In the genomic region with DNA sequence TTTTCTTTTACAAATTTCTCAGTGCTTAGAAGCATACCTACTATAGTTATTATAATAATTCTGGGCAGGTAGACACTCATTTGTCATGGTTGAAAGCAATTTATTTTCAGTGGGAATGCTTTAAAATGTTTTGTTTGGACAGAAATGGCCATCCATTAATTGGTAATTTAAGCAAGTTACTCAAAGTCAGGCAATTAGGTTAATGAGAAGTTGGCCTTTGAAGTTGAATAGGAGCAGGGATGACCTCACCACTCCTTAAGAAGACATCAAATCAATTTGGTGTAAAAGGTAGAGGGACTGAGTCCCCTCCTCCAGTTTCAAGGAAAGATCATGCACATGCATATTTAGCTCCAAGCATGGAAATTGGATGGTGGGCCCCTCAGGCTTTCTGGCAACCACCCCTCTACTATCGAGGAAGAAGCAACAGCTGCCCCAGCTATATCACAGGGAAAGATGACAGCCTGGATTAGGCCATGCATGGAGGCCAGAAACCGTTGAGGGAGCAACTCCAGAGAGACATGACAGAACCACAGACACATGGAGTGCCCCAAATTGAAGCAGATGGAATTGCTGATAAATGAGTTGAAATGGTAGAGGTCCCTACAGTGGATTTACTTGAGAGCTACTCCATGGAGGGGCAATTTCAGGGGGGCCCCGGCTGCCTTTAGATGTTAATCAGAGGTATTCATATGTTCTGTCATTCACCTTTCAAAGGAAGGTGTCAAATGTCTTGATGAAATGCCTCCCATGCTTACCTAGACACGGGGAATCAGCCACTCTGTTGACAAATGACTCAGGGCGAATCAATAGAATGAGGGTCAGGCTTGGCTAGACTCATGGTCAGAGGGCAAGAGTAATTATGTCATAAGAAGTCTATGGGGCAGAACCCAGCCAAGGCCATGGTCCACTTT, we compare ENCODE assay signal across 1 cellular context.
TF ChIP-seq lines count a peak whose summit lies in the region.

No MANE protein-coding gene starts in this region.

TF ChIP-seq in HepG2, 621 proteins besides CTCF, POLR2A, EP300 and RAD21 (continued from another document and continues in another):
- TF ChIP-seq, protein P1, sequence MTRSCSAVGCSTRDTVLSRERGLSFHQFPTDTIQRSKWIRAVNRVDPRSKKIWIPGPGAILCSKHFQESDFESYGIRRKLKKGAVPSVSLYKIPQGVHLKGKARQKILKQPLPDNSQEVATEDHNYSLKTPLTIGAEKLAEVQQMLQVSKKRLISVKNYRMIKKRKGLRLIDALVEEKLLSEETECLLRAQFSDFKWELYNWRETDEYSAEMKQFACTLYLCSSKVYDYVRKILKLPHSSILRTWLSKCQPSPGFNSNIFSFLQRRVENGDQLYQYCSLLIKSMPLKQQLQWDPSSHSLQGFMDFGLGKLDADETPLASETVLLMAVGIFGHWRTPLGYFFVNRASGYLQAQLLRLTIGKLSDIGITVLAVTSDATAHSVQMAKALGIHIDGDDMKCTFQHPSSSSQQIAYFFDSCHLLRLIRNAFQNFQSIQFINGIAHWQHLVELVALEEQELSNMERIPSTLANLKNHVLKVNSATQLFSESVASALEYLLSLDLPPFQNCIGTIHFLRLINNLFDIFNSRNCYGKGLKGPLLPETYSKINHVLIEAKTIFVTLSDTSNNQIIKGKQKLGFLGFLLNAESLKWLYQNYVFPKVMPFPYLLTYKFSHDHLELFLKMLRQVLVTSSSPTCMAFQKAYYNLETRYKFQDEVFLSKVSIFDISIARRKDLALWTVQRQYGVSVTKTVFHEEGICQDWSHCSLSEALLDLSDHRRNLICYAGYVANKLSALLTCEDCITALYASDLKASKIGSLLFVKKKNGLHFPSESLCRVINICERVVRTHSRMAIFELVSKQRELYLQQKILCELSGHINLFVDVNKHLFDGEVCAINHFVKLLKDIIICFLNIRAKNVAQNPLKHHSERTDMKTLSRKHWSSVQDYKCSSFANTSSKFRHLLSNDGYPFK (CRISPR knock-in tag; IDR thresholded peaks at IDR 0.05; ENCODE audit: borderline replicate concordance): no peak
- TF ChIP-seq NR2F2 (IDR thresholded peaks at IDR 0.05; ENCODE audit: borderline replicate concordance, low read depth): peak; percentile 75
- TF ChIP-seq ZNF766 (CRISPR knock-in tag; IDR thresholded peaks at IDR 0.05; ENCODE audit: borderline replicate concordance): no peak
- TF ChIP-seq FOXC1 (CRISPR knock-in tag; IDR thresholded peaks at IDR 0.05; ENCODE audit: borderline replicate concordance): no peak
- TF ChIP-seq JUND (CRISPR knock-in tag; IDR thresholded peaks at IDR 0.05): peak; percentile 42; the same call in 1 of the 2 replicates
- TF ChIP-seq, protein P2, sequence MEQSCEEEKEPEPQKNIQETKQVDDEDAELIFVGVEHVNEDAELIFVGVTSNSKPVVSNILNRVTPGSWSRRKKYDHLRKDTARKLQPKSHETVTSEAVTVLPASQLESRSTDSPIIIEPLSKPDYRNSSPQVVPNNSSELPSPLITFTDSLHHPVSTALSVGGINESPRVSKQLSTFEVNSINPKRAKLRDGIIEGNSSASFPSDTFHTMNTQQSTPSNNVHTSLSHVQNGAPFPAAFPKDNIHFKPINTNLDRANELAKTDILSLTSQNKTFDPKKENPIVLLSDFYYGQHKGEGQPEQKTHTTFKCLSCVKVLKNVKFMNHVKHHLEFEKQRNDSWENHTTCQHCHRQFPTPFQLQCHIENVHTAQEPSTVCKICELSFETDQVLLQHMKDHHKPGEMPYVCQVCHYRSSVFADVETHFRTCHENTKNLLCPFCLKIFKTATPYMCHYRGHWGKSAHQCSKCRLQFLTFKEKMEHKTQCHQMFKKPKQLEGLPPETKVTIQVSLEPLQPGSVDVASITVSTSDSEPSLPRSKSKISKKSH (CRISPR knock-in tag; IDR thresholded peaks at IDR 0.05; ENCODE audit: borderline replicate concordance): no peak
- TF ChIP-seq, protein P3, sequence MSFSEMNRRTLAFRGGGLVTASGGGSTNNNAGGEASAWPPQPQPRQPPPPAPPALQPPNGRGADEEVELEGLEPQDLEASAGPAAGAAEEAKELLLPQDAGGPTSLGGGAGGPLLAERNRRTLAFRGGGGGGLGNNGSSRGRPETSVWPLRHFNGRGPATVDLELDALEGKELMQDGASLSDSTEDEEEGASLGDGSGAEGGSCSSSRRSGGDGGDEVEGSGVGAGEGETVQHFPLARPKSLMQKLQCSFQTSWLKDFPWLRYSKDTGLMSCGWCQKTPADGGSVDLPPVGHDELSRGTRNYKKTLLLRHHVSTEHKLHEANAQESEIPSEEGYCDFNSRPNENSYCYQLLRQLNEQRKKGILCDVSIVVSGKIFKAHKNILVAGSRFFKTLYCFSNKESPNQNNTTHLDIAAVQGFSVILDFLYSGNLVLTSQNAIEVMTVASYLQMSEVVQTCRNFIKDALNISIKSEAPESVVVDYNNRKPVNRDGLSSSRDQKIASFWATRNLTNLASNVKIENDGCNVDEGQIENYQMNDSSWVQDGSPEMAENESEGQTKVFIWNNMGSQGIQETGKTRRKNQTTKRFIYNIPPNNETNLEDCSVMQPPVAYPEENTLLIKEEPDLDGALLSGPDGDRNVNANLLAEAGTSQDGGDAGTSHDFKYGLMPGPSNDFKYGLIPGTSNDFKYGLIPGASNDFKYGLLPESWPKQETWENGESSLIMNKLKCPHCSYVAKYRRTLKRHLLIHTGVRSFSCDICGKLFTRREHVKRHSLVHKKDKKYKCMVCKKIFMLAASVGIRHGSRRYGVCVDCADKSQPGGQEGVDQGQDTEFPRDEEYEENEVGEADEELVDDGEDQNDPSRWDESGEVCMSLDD (CRISPR knock-in tag; IDR thresholded peaks at IDR 0.05; ENCODE audit: borderline replicate concordance): no peak
- no peak for TF ChIP-seq TEAD3 (CRISPR knock-in tag; optimal IDR thresholded peaks at IDR 0.05; ENCODE audit: borderline replicate concordance)
- no peak for TF ChIP-seq MAFK (conservative IDR thresholded peaks at IDR 0.05 in 1 of 2, IDR thresholded peaks at IDR 0.05 in 1 of 2; ENCODE audit: low read length in 2 of 2)
- TF ChIP-seq FOXO1 (CRISPR knock-in tag; IDR thresholded peaks at IDR 0.05): no peak
- TF ChIP-seq NFE2L2 (IDR thresholded peaks at IDR 0.05; ENCODE audit: low read length): no peak
- TF ChIP-seq MXI1 (IDR thresholded peaks at IDR 0.05; ENCODE audit: borderline replicate concordance, low read depth, low read length): no peak
- TF ChIP-seq ZNF230 (CRISPR knock-in tag; IDR thresholded peaks at IDR 0.05): no peak
- no peak for TF ChIP-seq PHF20 (CRISPR knock-in tag; IDR thresholded peaks at IDR 0.05)
- TF ChIP-seq RARG (CRISPR knock-in tag; IDR thresholded peaks at IDR 0.05; ENCODE audit: low read depth): no peak
- TF ChIP-seq HHEX (CRISPR knock-in tag; IDR thresholded peaks at IDR 0.05): peak; percentile 88
- TF ChIP-seq KLF12 (CRISPR knock-in tag; IDR thresholded peaks at IDR 0.05; ENCODE audit: borderline replicate concordance): no peak
- TF ChIP-seq GLI4 (CRISPR knock-in tag; IDR thresholded peaks at IDR 0.05; ENCODE audit: borderline replicate concordance): no peak
- TF ChIP-seq PAF1 (CRISPR knock-in tag; IDR thresholded peaks at IDR 0.05): no peak
- 0 out of 2 replicates have a peak, but pooled peaks have one; percentile 14 for TF ChIP-seq SAP130 (CRISPR knock-in tag; IDR thresholded peaks at IDR 0.05; ENCODE audit: low read depth)
- TF ChIP-seq ELF3 (CRISPR knock-in tag; IDR thresholded peaks at IDR 0.05): no peak
- no peak for TF ChIP-seq IRX3 (CRISPR knock-in tag; IDR thresholded peaks at IDR 0.05; ENCODE audit: borderline replicate concordance, low read depth)
- no peak for TF ChIP-seq AGO1 (IDR thresholded peaks at IDR 0.05; ENCODE audit: low read depth, low read length, poor library complexity, severe bottlenecking)
- peak; percentile 59 for TF ChIP-seq NR2F6 (IDR thresholded peaks at IDR 0.05)
- no peak for TF ChIP-seq NR2F6 (CRISPR knock-in tag; IDR thresholded peaks at IDR 0.05)
- TF ChIP-seq, protein P4, sequence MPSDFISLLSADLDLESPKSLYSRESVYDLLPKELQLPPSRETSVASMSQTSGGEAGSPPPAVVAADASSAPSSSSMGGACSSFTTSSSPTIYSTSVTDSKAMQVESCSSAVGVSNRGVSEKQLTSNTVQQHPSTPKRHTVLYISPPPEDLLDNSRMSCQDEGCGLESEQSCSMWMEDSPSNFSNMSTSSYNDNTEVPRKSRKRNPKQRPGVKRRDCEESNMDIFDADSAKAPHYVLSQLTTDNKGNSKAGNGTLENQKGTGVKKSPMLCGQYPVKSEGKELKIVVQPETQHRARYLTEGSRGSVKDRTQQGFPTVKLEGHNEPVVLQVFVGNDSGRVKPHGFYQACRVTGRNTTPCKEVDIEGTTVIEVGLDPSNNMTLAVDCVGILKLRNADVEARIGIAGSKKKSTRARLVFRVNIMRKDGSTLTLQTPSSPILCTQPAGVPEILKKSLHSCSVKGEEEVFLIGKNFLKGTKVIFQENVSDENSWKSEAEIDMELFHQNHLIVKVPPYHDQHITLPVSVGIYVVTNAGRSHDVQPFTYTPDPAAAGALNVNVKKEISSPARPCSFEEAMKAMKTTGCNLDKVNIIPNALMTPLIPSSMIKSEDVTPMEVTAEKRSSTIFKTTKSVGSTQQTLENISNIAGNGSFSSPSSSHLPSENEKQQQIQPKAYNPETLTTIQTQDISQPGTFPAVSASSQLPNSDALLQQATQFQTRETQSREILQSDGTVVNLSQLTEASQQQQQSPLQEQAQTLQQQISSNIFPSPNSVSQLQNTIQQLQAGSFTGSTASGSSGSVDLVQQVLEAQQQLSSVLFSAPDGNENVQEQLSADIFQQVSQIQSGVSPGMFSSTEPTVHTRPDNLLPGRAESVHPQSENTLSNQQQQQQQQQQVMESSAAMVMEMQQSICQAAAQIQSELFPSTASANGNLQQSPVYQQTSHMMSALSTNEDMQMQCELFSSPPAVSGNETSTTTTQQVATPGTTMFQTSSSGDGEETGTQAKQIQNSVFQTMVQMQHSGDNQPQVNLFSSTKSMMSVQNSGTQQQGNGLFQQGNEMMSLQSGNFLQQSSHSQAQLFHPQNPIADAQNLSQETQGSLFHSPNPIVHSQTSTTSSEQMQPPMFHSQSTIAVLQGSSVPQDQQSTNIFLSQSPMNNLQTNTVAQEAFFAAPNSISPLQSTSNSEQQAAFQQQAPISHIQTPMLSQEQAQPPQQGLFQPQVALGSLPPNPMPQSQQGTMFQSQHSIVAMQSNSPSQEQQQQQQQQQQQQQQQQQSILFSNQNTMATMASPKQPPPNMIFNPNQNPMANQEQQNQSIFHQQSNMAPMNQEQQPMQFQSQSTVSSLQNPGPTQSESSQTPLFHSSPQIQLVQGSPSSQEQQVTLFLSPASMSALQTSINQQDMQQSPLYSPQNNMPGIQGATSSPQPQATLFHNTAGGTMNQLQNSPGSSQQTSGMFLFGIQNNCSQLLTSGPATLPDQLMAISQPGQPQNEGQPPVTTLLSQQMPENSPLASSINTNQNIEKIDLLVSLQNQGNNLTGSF (CRISPR knock-in tag; IDR thresholded peaks at IDR 0.05): no peak
- TF ChIP-seq KLF15 (CRISPR knock-in tag; IDR thresholded peaks at IDR 0.05; ENCODE audit: borderline replicate concordance): no peak
- no peak for TF ChIP-seq ZNF781 (CRISPR knock-in tag; IDR thresholded peaks at IDR 0.05; ENCODE audit: borderline replicate concordance, not compliant biosample characterization)
- TF ChIP-seq, protein P5, sequence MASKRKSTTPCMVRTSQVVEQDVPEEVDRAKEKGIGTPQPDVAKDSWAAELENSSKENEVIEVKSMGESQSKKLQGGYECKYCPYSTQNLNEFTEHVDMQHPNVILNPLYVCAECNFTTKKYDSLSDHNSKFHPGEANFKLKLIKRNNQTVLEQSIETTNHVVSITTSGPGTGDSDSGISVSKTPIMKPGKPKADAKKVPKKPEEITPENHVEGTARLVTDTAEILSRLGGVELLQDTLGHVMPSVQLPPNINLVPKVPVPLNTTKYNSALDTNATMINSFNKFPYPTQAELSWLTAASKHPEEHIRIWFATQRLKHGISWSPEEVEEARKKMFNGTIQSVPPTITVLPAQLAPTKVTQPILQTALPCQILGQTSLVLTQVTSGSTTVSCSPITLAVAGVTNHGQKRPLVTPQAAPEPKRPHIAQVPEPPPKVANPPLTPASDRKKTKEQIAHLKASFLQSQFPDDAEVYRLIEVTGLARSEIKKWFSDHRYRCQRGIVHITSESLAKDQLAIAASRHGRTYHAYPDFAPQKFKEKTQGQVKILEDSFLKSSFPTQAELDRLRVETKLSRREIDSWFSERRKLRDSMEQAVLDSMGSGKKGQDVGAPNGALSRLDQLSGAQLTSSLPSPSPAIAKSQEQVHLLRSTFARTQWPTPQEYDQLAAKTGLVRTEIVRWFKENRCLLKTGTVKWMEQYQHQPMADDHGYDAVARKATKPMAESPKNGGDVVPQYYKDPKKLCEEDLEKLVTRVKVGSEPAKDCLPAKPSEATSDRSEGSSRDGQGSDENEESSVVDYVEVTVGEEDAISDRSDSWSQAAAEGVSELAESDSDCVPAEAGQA (IDR thresholded peaks at IDR 0.05; ENCODE audit: low read depth): no peak
- TF ChIP-seq, protein P5 (CRISPR knock-in tag; IDR thresholded peaks at IDR 0.05; ENCODE audit: borderline replicate concordance): no peak
- TF ChIP-seq, protein P6, sequence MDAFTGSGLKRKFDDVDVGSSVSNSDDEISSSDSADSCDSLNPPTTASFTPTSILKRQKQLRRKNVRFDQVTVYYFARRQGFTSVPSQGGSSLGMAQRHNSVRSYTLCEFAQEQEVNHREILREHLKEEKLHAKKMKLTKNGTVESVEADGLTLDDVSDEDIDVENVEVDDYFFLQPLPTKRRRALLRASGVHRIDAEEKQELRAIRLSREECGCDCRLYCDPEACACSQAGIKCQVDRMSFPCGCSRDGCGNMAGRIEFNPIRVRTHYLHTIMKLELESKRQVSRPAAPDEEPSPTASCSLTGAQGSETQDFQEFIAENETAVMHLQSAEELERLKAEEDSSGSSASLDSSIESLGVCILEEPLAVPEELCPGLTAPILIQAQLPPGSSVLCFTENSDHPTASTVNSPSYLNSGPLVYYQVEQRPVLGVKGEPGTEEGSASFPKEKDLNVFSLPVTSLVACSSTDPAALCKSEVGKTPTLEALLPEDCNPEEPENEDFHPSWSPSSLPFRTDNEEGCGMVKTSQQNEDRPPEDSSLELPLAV (CRISPR knock-in tag; conservative IDR thresholded peaks at IDR 0.05; ENCODE audit: low read depth): no peak
- peak; percentile 88 for TF ChIP-seq RARA (CRISPR knock-in tag; IDR thresholded peaks at IDR 0.05)
- TF ChIP-seq ARID2 (CRISPR knock-in tag; IDR thresholded peaks at IDR 0.05; ENCODE audit: borderline replicate concordance): no peak
- no peak for TF ChIP-seq CCDC6 (CRISPR knock-in tag; IDR thresholded peaks at IDR 0.05)
